9 cellular contexts compared by ENCODE assay signal in genomic region chr4:16289872-16290554, GRCh38.
DNase-seq lines count a peak whose midpoint lies in the region; TF ChIP-seq lines count a peak whose summit lies in the region.
"Had no signal": no experiment of that assay in that cellular context is flagged by ENCODE, and none has a peak within 500 bp of the region (broad histone marks: within the 10 kb centered on the region; RNA-seq: fewer than 3 reads in every experiment).

No MANE protein-coding gene starts in this region.

- H3K36me3 ChIP-seq in WERI-Rb-1: no peaks in the 10 kb centered on the region

- H3K27ac ChIP-seq in WERI-Rb-1: no peak overlapping the region

- no peaks in the 10 kb centered on the region for H3K36me3 Mint-ChIP-seq in activated naive CD8-positive, alpha-beta T cell
- H3K36me3 Mint-ChIP-seq in activated naive CD8-positive, alpha-beta T cell treated with anti-CD3 and anti-CD28 coated beads for 36 hours: no peaks in the 10 kb centered on the region
- H3K36me3 Mint-ChIP-seq in immature natural killer cell: no peaks in the 10 kb centered on the region
- H3K36me3 Mint-ChIP-seq in activated T-helper 2 cell treated with anti-CD3 and anti-CD28 coated beads, Interferon-gamma antibody, Interleukin-2, Interleukin-4, amounts not matched to agents 10 μg/mL and 5 μg/mL and 100 μg/mL, durations not matched to agents 14 hours and 24 hours and 36 hours (ENCODE audit: low read depth): no peaks in the 10 kb centered on the region

- peaks cover 4% of the 10 kb centered on the region for H3K4me1 Mint-ChIP-seq in activated naive CD8-positive, alpha-beta T cell (ENCODE audit: low read depth)
- H3K4me1 Mint-ChIP-seq in activated naive CD8-positive, alpha-beta T cell treated with anti-CD3 and anti-CD28 coated beads for 36 hours: no peaks in the 10 kb centered on the region
- H3K4me1 Mint-ChIP-seq in immature natural killer cell: peaks cover 2 to 6% of the 10 kb centered on the region in 2 donors
- peaks cover 3% of the 10 kb centered on the region for H3K4me1 Mint-ChIP-seq in activated T-helper 2 cell treated with anti-CD3 and anti-CD28 coated beads, Interferon-gamma antibody, Interleukin-2, Interleukin-4, amounts not matched to agents 10 μg/mL and 5 μg/mL and 100 μg/mL, durations not matched to agents 14 hours and 24 hours and 36 hours (ENCODE audit: low read depth)

- peaks cover 16% of the 10 kb centered on the region for H3K27me3 ChIP-seq in WERI-Rb-1 (ENCODE audit: insufficient read depth, low read depth, severe bottlenecking)

- H3K27ac Mint-ChIP-seq in activated naive CD8-positive, alpha-beta T cell: no peak overlapping the region
- H3K27ac Mint-ChIP-seq in activated naive CD8-positive, alpha-beta T cell treated with anti-CD3 and anti-CD28 coated beads for 36 hours: no peak overlapping the region
- H3K27ac Mint-ChIP-seq in immature natural killer cell: no peak overlapping the region
- no peak overlapping the region for H3K27ac Mint-ChIP-seq in activated T-helper 2 cell treated with anti-CD3 and anti-CD28 coated beads, Interferon-gamma antibody, Interleukin-2, Interleukin-4, amounts not matched to agents 10 μg/mL and 5 μg/mL and 100 μg/mL, durations not matched to agents 14 hours and 24 hours and 36 hours
- H3K27ac Mint-ChIP-seq: stimulated activated naive CD8-positive, alpha-beta T cell treated with anti-CD3 and anti-CD28 coated beads, Interleukin-15, Interleukin-2, amounts not matched to agents 100 ng/mL and 50 ng/mL, for 24 hours had no signal

- H3K4me3 Mint-ChIP-seq in activated naive CD8-positive, alpha-beta T cell: peak overlapping the region; percentile 30
- H3K4me3 Mint-ChIP-seq in activated naive CD8-positive, alpha-beta T cell treated with anti-CD3 and anti-CD28 coated beads for 36 hours: no peak overlapping the region
- H3K4me3 Mint-ChIP-seq in immature natural killer cell: peak overlapping the region in 1 of 5 donors; percentile 14
- no peak overlapping the region for H3K4me3 Mint-ChIP-seq in activated T-helper 2 cell treated with anti-CD3 and anti-CD28 coated beads, Interferon-gamma antibody, Interleukin-2, Interleukin-4, amounts not matched to agents 10 μg/mL and 5 μg/mL and 100 μg/mL, durations not matched to agents 14 hours and 24 hours and 36 hours (ENCODE audit: low read depth)
- H3K4me3 Mint-ChIP-seq: stimulated activated naive CD8-positive, alpha-beta T cell treated with anti-CD3 and anti-CD28 coated beads, Interleukin-15, Interleukin-2, amounts not matched to agents 100 ng/mL and 50 ng/mL, for 24 hours had no signal

- no peak for DNase-seq in activated naive CD8-positive, alpha-beta T cell treated with anti-CD3 and anti-CD28 coated beads for 36 hours
- DNase-seq in LoVo (ENCODE audit: low spot score) (peak; percentile 30), WERI-Rb-1 (no peak), immature natural killer cell (peak in 2 of 3 donors; percentile 6 to 18), superior temporal gyrus (ENCODE audit: extremely low spot score) (peak; percentile 93), GDM1 (lab: John Stamatoyannopoulos, UW) (no peak)
- no peak for DNase-seq in activated T-helper 2 cell treated with anti-CD3 and anti-CD28 coated beads, Interferon-gamma antibody, Interleukin-2, Interleukin-4, amounts not matched to agents 10 μg/mL and 5 μg/mL and 100 μg/mL, durations not matched to agents 14 hours and 24 hours and 36 hours (ENCODE audit: low spot score)

- H3K27me3 Mint-ChIP-seq in activated naive CD8-positive, alpha-beta T cell: peaks cover 15% of the 10 kb centered on the region
- H3K27me3 Mint-ChIP-seq in activated naive CD8-positive, alpha-beta T cell treated with anti-CD3 and anti-CD28 coated beads for 36 hours: peaks cover 6% of the 10 kb centered on the region
- H3K27me3 Mint-ChIP-seq in immature natural killer cell (ENCODE audit: low read depth in 3 of 3): peaks cover 0 to 3% (median 3%) of the 10 kb centered on the region in 3 donors
- H3K27me3 Mint-ChIP-seq in activated T-helper 2 cell treated with anti-CD3 and anti-CD28 coated beads, Interferon-gamma antibody, Interleukin-2, Interleukin-4, amounts not matched to agents 10 μg/mL and 5 μg/mL and 100 μg/mL, durations not matched to agents 14 hours and 24 hours and 36 hours (ENCODE audit: low read depth): peaks cover 4% of the 10 kb centered on the region

- TF ChIP-seq CTCF in WERI-Rb-1 (IDR thresholded peaks at IDR 0.05; ENCODE audit: low read depth, low read length): peak; percentile 38; the same call in 1 of the 2 replicates

- intact Hi-C loops in activated T-helper 2 cell treated with anti-CD3 and anti-CD28 coated beads, Interferon-gamma antibody, Interleukin-2, Interleukin-4, amounts not matched to agents 10 μg/mL and 5 μg/mL and 100 μg/mL, durations not matched to agents 14 hours and 24 hours and 36 hours (cut with micrococcal nuclease): no loop called here

- H3K4me3 ChIP-seq in WERI-Rb-1 (ENCODE audit: low read depth, low read length): no peak overlapping the region

- H3K9me3 ChIP-seq in WERI-Rb-1 (ENCODE audit: severe bottlenecking): no peaks in the 10 kb centered on the region

- peaks cover 2% of the 10 kb centered on the region for H3K9me3 Mint-ChIP-seq in activated naive CD8-positive, alpha-beta T cell (ENCODE audit: low read depth)
- peaks cover 1% of the 10 kb centered on the region for H3K9me3 Mint-ChIP-seq in activated naive CD8-positive, alpha-beta T cell treated with anti-CD3 and anti-CD28 coated beads for 36 hours
- H3K9me3 Mint-ChIP-seq in immature natural killer cell: no peaks in the 10 kb centered on the region
- H3K9me3 Mint-ChIP-seq in activated T-helper 2 cell treated with anti-CD3 and anti-CD28 coated beads, Interferon-gamma antibody, Interleukin-2, Interleukin-4, amounts not matched to agents 10 μg/mL and 5 μg/mL and 100 μg/mL, durations not matched to agents 14 hours and 24 hours and 36 hours: peaks cover 2% of the 10 kb centered on the region

Comparison
In these comparisons a context has a peak if more than half of its experiments do, and no peak if none do; other contexts are left out.
1. DNase-seq: peak in LoVo (single experiment), immature natural killer cell (2 of 3) and superior temporal gyrus (single experiment); none in activated naive CD8-positive, alpha-beta T cell treated with anti-CD3 and anti-CD28 coated beads for 36 hours (single experiment), WERI-Rb-1 (single experiment), GDM1 (single experiment) and activated T-helper 2 cell treated with anti-CD3 and anti-CD28 coated beads, Interferon-gamma antibody, Interleukin-2, Interleukin-4, amounts not matched to agents 10 μg/mL and 5 μg/mL and 100 μg/mL, durations not matched to agents 14 hours and 24 hours and 36 hours (single experiment).